28 cellular contexts compared by ENCODE assay signal in the genomic region with DNA sequence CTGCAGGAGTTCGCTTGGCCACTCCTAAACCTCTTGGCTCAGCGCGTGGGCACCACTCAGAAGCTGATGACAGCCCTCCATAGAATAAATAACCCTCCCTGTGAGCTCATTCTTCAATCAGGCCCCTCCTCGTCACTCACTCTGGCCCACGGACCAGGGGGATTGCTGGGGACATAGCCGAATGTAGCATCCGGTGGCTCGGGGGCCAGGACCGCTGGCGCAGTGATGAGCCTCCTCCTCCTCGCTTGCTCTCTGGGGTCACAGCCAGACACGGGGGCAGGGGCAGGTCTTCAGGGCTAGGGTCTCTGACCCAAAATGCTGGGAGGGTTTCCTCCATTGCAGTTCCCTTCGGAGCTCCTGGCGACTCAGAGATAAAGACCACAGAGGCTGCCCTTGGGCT.
"Had no signal": no experiment of that assay in that cellular context is flagged by ENCODE, and none has a peak within 500 bp of the region (broad histone marks: within the 10 kb centered on the region; RNA-seq: fewer than 3 reads in every experiment).

No MANE protein-coding gene starts in this region.

- H3K36me3 ChIP-seq: pancreas, right lobe of liver, sigmoid colon, suprapubic skin, tibial artery, transverse colon, upper lobe of right lung, uterus had no signal

- H3K27ac Mint-ChIP-seq: naive B cell; naive thymus-derived CD8-positive, alpha-beta T cell; natural killer cell treated with Interleukin-12 subunit alpha and Interleukin-12 subunit beta and Interleukin-15 and Interleukin-18, amount 100 ng/mL, for 72 hours; stimulated activated memory B cell treated with anti-CD40 and anti-IgM and Interleukin-4, amounts not matched to agents 10 μg/mL and 1 μg/mL and 100 μg/mL, for 72 hours; stimulated activated naive CD8-positive, alpha-beta T cell treated with anti-CD3 and anti-CD28 coated beads, Interleukin-15, amount 100 ng/mL, for 72 hours; type B pancreatic cell had no signal

- H3K9me3 Mint-ChIP-seq: natural killer cell treated with Interleukin-12 subunit alpha and Interleukin-12 subunit beta and Interleukin-15 and Interleukin-18, amount 100 ng/mL, for 72 hours; nephron progenitor cell; stimulated activated naive CD8-positive, alpha-beta T cell treated with anti-CD3 and anti-CD28 coated beads, Interleukin-15, amount 100 ng/mL, for 72 hours had no signal

- ATAC-seq: naive thymus-derived CD8-positive, alpha-beta T cell; natural killer cell treated with Interleukin-12 subunit alpha and Interleukin-12 subunit beta and Interleukin-15 and Interleukin-18, amount 100 ng/mL, for 72 hours; pancreas; psoas muscle; right cardiac atrium; right lobe of liver; stimulated activated memory B cell treated with anti-CD40 and anti-IgM and Interleukin-4, amounts not matched to agents 10 μg/mL and 1 μg/mL and 100 μg/mL, for 72 hours; stimulated activated naive CD8-positive, alpha-beta T cell treated with anti-CD3 and anti-CD28 coated beads, Interleukin-15, amount 100 ng/mL, for 72 hours; stimulated activated naive CD8-positive, alpha-beta T cell treated with anti-CD3 and anti-CD28 coated beads, Interleukin-15, Interleukin-2, amounts not matched to agents 100 U/mL and 50 U/mL, for 24 hours; upper lobe of right lung had no signal

- H3K36me3 Mint-ChIP-seq: naive B cell; naive thymus-derived CD8-positive, alpha-beta T cell; natural killer cell treated with Interleukin-12 subunit alpha and Interleukin-12 subunit beta and Interleukin-15 and Interleukin-18, amount 100 ng/mL, for 72 hours; stimulated activated memory B cell treated with anti-CD40 and anti-IgM and Interleukin-4, amounts not matched to agents 10 μg/mL and 1 μg/mL and 100 μg/mL, for 72 hours; type B pancreatic cell had no signal

- DNase-seq: naive B cell; naive thymus-derived CD8-positive, alpha-beta T cell; nephron progenitor cell; occipital lobe; pancreas; psoas muscle; right cardiac atrium; right lobe of liver; sigmoid colon; small intestine; stimulated activated CD4-positive, alpha-beta T cell treated with anti-CD3 and anti-CD28 coated beads, Interleukin-15, amount 100 ng/mL, for 24 hours; stimulated activated CD4-positive, alpha-beta T cell treated with anti-CD3 and anti-CD28 coated beads, Interleukin-2, amount 100 ng/mL, for 24 hours; stimulated activated CD4-positive, alpha-beta T cell treated with anti-CD3 and anti-CD28 coated beads, Interleukin-2, amount 100 ng/mL, for 48 hours; stimulated activated CD4-positive, alpha-beta T cell treated with anti-CD3 and anti-CD28 coated beads, Interleukin-4, amount 100 ng/mL, for 24 hours; stimulated activated naive CD4-positive, alpha-beta T cell; stimulated activated naive CD8-positive, alpha-beta T cell treated with anti-CD3 and anti-CD28 coated beads, Interleukin-15, amount 100 ng/mL, for 72 hours; stimulated activated naive CD8-positive, alpha-beta T cell treated with anti-CD3 and anti-CD28 coated beads, Interleukin-15, Interleukin-2, amounts not matched to agents 100 U/mL and 50 U/mL, for 24 hours; substantia nigra; testis; tibial artery; transverse colon; upper lobe of right lung; uterus had no signal

- H3K27me3 ChIP-seq: pancreas, right lobe of liver, sigmoid colon, suprapubic skin, testis, tibial artery, transverse colon, upper lobe of right lung, uterus had no signal

- FAIRE-seq: pancreas, small intestine had no signal

- H3K4me1 Mint-ChIP-seq: naive B cell; naive thymus-derived CD8-positive, alpha-beta T cell; stimulated activated memory B cell treated with anti-CD40 and anti-IgM and Interleukin-4, amounts not matched to agents 10 μg/mL and 1 μg/mL and 100 μg/mL, for 72 hours; stimulated activated naive CD8-positive, alpha-beta T cell treated with anti-CD3 and anti-CD28 coated beads, Interleukin-15, amount 100 ng/mL, for 72 hours had no signal

- H3K4me1 ChIP-seq: pancreas, psoas muscle, right lobe of liver, sigmoid colon, testis, transverse colon, upper lobe of right lung, uterus had no signal

- H3K27ac ChIP-seq: pancreas, psoas muscle, right lobe of liver, sigmoid colon, suprapubic skin, testis, tibial artery, transverse colon, upper lobe of right lung, uterus had no signal

- H3K9me3 ChIP-seq: pancreas, psoas muscle, right lobe of liver, sigmoid colon, suprapubic skin, testis, tibial artery, transverse colon, upper lobe of right lung, uterus had no signal

- H3K4me3 Mint-ChIP-seq: naive B cell; naive thymus-derived CD8-positive, alpha-beta T cell; natural killer cell treated with Interleukin-12 subunit alpha and Interleukin-12 subunit beta and Interleukin-15 and Interleukin-18, amount 100 ng/mL, for 72 hours; nephron progenitor cell; neural crest cell; stimulated activated memory B cell treated with anti-CD40 and anti-IgM and Interleukin-4, amounts not matched to agents 10 μg/mL and 1 μg/mL and 100 μg/mL, for 72 hours; stimulated activated naive CD8-positive, alpha-beta T cell treated with anti-CD3 and anti-CD28 coated beads, Interleukin-15, amount 100 ng/mL, for 72 hours; type B pancreatic cell had no signal

- H3K4me3 ChIP-seq: pancreas, psoas muscle, right lobe of liver, sigmoid colon, suprapubic skin, testis, tibial artery, transverse colon, upper lobe of right lung, uterus had no signal
